Comparison of ENCODE assay signal across 8 cellular contexts in the genomic region with DNA sequence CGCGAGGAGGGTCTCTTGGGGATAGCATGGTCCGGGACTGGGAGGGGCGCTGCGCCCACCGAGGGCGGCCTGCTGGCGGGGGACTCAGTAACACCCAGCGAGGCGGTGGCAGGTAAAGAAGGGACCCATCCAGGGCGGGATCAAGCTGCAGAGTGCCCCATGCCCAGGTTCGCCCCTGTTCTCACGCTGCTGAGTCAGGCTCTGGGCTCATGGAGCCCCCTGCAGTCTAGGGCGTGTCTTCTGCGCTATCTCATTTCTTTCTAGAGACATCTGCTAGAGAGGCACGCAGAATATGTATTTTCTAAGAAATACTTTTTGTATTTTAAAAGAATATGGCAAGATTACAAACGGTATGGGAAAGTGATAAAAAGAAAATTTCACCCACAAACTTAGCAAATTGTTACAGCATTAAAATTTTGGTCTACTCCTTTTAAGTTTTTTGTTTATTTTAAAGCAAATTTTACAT. TPM values are rescaled to one million over a fixed set of nuclear protein-coding genes. Genes with fewer than 3 reads are reported as not detected.
A peak's percentile ranks its signal among the peaks of the same experiment; 100 is the strongest.
DNase-seq lines count a peak whose midpoint lies in the region; ATAC-seq and TF ChIP-seq lines count a peak whose summit lies in the region.

No MANE protein-coding gene starts in this region.

- H3K4me1 ChIP-seq in SJSA1 (replicated peaks), result peaks cover 19% of the 10 kb centered on the region
- H3K4me1 ChIP-seq in endocrine pancreas (ENCODE audit: control insufficient read depth, insufficient read depth, low read length), result peaks cover 6% of the 10 kb centered on the region
- H3K4me1 ChIP-seq in mononuclear cell (ENCODE audit: insufficient read depth, low read length), result peaks cover 26% of the 10 kb centered on the region
- peaks cover 0 to 5% of the 10 kb centered on the region in 2 donors for H3K4me1 ChIP-seq in aorta (ENCODE audit: control insufficient read depth in 1 of 2, insufficient read depth in 2 of 2, low read length in 2 of 2)

- 2 to 3% methylated on average over 17 of the region's 17 CpGs for WGBS in aorta, 2 donors

- H3K27ac ChIP-seq in SJSA1 (peak overlapping the region; percentile 36), aorta (ENCODE audit: low read depth in 1 of 2, low read length in 2 of 2) (peak overlapping the region in 1 of 2 donors; percentile 66)

- peak; percentile 54 for ATAC-seq in HG03571 (IDR thresholded peaks at IDR 0.05; ENCODE audit: unreplicated experiment)
- peak; percentile 37 for ATAC-seq in aorta (ENCODE audit: low FRiP score)

- H3K36me3 ChIP-seq in SJSA1 (no peaks in the 10 kb centered on the region), endocrine pancreas (ENCODE audit: control insufficient read depth, insufficient read depth, low read length) (no peaks in the 10 kb centered on the region), aorta (ENCODE audit: control insufficient read depth in 1 of 2, insufficient read depth in 2 of 2, low read length in 1 of 2) (no peaks in the 10 kb centered on the region)

- DNase-seq in CMK (ENCODE audit: low read depth) (peak; percentile 49), SJSA1 (ENCODE audit: low read depth in 1 of 2, low spot score in 2 of 2) (no peak), aorta (peak; percentile 63 to 76), mesenteric fat pad (ENCODE audit: low spot score) (no peak)

- H3K4me3 ChIP-seq in SJSA1 (peak overlapping the region; percentile 55), endocrine pancreas (ENCODE audit: control insufficient read depth, insufficient read depth, low read length) (peak overlapping the region; percentile 62), mononuclear cell (ENCODE audit: low read length) (peak overlapping the region; percentile 38), aorta (ENCODE audit: low read length in 2 of 2) (peak overlapping the region; percentile 50 to 84)

- H3K9ac ChIP-seq in endocrine pancreas (ENCODE audit: control insufficient read depth, insufficient read depth, low read length), result no peak overlapping the region

- H3K9me3 ChIP-seq in SJSA1 (replicated peaks) (peaks cover 10% of the 10 kb centered on the region), endocrine pancreas (ENCODE audit: control insufficient read depth, low read length) (no peaks in the 10 kb centered on the region), mononuclear cell (ENCODE audit: low read depth, low read length) (peaks cover 14% of the 10 kb centered on the region), aorta (ENCODE audit: control insufficient read depth, low read length) (no peaks in the 10 kb centered on the region)

- peak; percentile 41 for TF ChIP-seq POLR2A in GM19099 (IDR thresholded peaks at IDR 0.05; ENCODE audit: extremely low read depth, insufficient read length, low read depth)

- peaks cover 14% of the 10 kb centered on the region for H3K27me3 ChIP-seq in SJSA1 (replicated peaks)
- H3K27me3 ChIP-seq in endocrine pancreas (ENCODE audit: control insufficient read depth, insufficient read depth, low read length), result no peaks in the 10 kb centered on the region
- peaks cover 53% of the 10 kb centered on the region for H3K27me3 ChIP-seq in mononuclear cell (ENCODE audit: insufficient read depth, low read length)
- no peaks in the 10 kb centered on the region for H3K27me3 ChIP-seq in aorta (ENCODE audit: control insufficient read depth in 1 of 2, insufficient read depth in 2 of 2, low read length in 1 of 2)

- intact Hi-C loops in aorta (cut with DNase I), result no loop called here

RNA-seq across cellular contexts. Expression of gene EPDR1, which starts 0.9 kb away (rescaled TPM):
- total RNA-seq in SJSA1 (2014; rRNA removed; shearing (Covaris generic)), result 46.2 and 58.1 TPM in 2 replicates
- total RNA-seq in mononuclear cell (0.42 TPM), aorta (10 to 100 TPM; 35.6 to 39.0 TPM), mesenteric fat pad (46.3 TPM)
- polyA plus RNA-seq in aorta, result 10 to 100 TPM; 31.3 to 44.0 TPM

RNA-seq across cellular contexts. Expression of gene SFRP4, which starts 4.8 kb away (rescaled TPM):
- 0.13 TPM in 1 of 2 replicates, not detected in the other for total RNA-seq in SJSA1 (2014; rRNA removed; shearing (Covaris generic))
- total RNA-seq in mononuclear cell, result not detected
- 100 to 1,000 TPM in 1 of 2 donors, 10 to 100 TPM in 1; 98.6 to 302 TPM for total RNA-seq in aorta
- 10 to 100 TPM; 15.9 to 21.6 TPM for polyA plus RNA-seq in aorta
- total RNA-seq in mesenteric fat pad, result 64.3 TPM

Comparison
In these comparisons a context has a peak if more than half of its experiments do, and no peak if none do; other contexts are left out.
1. DNase-seq: peak in CMK (single experiment) and aorta (2 of 2); none in SJSA1 (0 of 2) and mesenteric fat pad (single experiment).
2. RNA of gene EPDR1, which starts 0.9 kb away (total RNA-seq): 46.2 to 58.1 TPM in SJSA1, 46.3 TPM in mesenteric fat pad (single experiment) and 35.6 to 39.0 TPM in aorta; 0.42 TPM in mononuclear cell (single experiment); every median in the first group is over 10 times any median in the second.
3. RNA of gene SFRP4, which starts 4.8 kb away (total RNA-seq): 98.6 to 302 TPM in aorta and 64.3 TPM in mesenteric fat pad (single experiment); 0.13 TPM in SJSA1 and not detected in mononuclear cell (single experiment); every median in the first group is over 10 times any median in the second.
4. Peak in every context shown above with its lines, with median percentiles within 50 percentile points of each other: H3K4me3 ChIP-seq.